1 cellular context compared by ENCODE assay signal in the genomic region with DNA sequence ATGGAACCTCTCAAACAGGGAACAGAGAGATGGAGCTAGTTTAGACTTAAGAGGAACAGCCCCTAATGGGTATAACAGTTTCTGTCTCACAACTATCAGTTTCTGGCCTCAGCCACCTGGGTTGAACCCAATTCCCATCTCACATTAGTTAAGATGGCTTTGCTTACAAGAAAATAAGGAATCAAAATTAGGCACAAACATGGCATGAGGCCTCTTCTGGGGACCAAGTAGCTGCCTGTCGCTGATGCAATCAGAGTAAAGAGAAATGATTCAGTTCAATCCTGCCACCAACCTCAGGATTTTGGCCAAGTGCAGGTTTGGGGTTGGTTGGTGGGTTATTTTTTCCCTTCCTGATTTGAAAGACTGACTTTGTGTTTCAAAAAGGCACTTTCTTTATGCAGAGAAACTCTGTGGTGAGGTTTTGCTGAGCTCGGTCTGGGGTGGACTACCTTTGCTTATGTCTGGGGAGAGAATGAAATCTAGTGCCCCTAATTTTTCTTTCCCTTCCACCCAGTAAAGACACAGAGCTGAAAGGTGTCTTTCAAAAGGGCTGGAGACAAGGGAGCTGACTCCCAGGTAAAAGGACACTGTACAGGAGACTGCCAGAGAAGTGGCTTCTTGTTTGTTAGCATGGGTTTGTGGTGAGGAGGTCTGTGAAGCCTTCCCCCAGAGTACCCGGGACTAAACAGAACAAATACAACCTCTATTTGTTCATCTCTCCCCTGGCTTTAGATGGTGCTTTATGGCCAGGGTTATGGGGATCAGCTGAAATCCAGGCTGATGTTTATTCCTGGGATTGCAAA.
TF ChIP-seq lines count a peak whose summit lies in the region.

No MANE protein-coding gene starts in this region.

TF ChIP-seq in H1, 55 proteins besides CTCF, POLR2A, EP300 and RAD21 (continued from another document):
- TF ChIP-seq ATF2 (IDR thresholded peaks at IDR 0.05; ENCODE audit: low read length): no peak
- TF ChIP-seq SUZ12 (IDR thresholded peaks at IDR 0.05; ENCODE audit: low read length): no peak
- no peak for TF ChIP-seq EZH2 (IDR thresholded peaks at IDR 0.05; ENCODE audit: low read depth, low read length, severe bottlenecking)
- TF ChIP-seq GABPA (IDR thresholded peaks at IDR 0.05; ENCODE audit: borderline replicate concordance, insufficient read depth, low read length): no peak
- no peak for TF ChIP-seq HDAC6 (IDR thresholded peaks at IDR 0.05; ENCODE audit: low read depth, low read length)
- TF ChIP-seq SP1 (IDR thresholded peaks at IDR 0.05; ENCODE audit: low read depth, low read length): no peak
- TF ChIP-seq KDM4A (IDR thresholded peaks at IDR 0.05; ENCODE audit: low read depth, low read length, severe bottlenecking): no peak
- TF ChIP-seq RFX5 (IDR thresholded peaks at IDR 0.05; ENCODE audit: borderline replicate concordance, low read depth, low read length): no peak
- TF ChIP-seq BRCA1 (IDR thresholded peaks at IDR 0.05; ENCODE audit: low read depth, low read length): no peak
- no peak for TF ChIP-seq RBBP5 (IDR thresholded peaks at IDR 0.05; ENCODE audit: borderline replicate concordance, low read depth, low read length)
- no peak for TF ChIP-seq YY1 (IDR thresholded peaks at IDR 0.05; ENCODE audit: low read depth, low read length)
- no peak for TF ChIP-seq TBP (IDR thresholded peaks at IDR 0.05; ENCODE audit: low read depth, low read length)
- no peak for TF ChIP-seq SP2 (IDR thresholded peaks at IDR 0.05; ENCODE audit: low read length)
- no peak for TF ChIP-seq NANOG (IDR thresholded peaks at IDR 0.05; ENCODE audit: insufficient read depth, low read depth, low read length, poor library complexity, severe bottlenecking)
- TF ChIP-seq POU5F1 (IDR thresholded peaks at IDR 0.05; ENCODE audit: low read depth, low read length): no peak
- TF ChIP-seq SRF (IDR thresholded peaks at IDR 0.05; ENCODE audit: low read depth, low read length): no peak
